ENCODE assay signal across 20 cellular contexts in genomic region chr11:111046291-111046690, GRCh38.
"Had no signal": no experiment of that assay in that cellular context is flagged by ENCODE, and none has a peak within 500 bp of the region (broad histone marks: within the 10 kb centered on the region; RNA-seq: fewer than 3 reads in every experiment).

No MANE protein-coding gene starts in this region.

- H3K4me3 ChIP-seq: adrenal gland, body of pancreas, coronary artery, heart left ventricle, lung, spleen, testis, upper lobe of left lung had no signal

- H3K27me3 ChIP-seq: adrenal gland, body of pancreas, heart left ventricle, spleen, testis, upper lobe of left lung had no signal

- H3K27ac ChIP-seq: adrenal gland, body of pancreas, coronary artery, heart left ventricle, upper lobe of left lung had no signal

- ATAC-seq: activated CD4-positive, CD25-positive, alpha-beta regulatory T cell treated with anti-CD3 and anti-CD28 coated beads, Interleukin-2, amount 50 U/mL, for 24 hours; body of pancreas; esophagus mucosa; heart left ventricle; left colon; stimulated activated naive CD8-positive, alpha-beta T cell treated with anti-CD3 and anti-CD28 coated beads, Interleukin-15, amount 100 ng/mL, for 72 hours had no signal

- H3K4me3 Mint-ChIP-seq: immature natural killer cell; mesothelial cell of epicardium; stimulated activated naive CD8-positive, alpha-beta T cell treated with anti-CD3 and anti-CD28 coated beads, Interleukin-15, amount 100 ng/mL, for 72 hours had no signal

- H3K9me3 Mint-ChIP-seq: activated T-helper 2 cell treated with anti-CD3 and anti-CD28 coated beads, Interferon-gamma antibody, Interleukin-2, Interleukin-4, amounts not matched to agents 10 μg/mL and 5 μg/mL and 100 μg/mL, durations not matched to agents 14 hours and 24 hours and 36 hours; stimulated activated naive CD8-positive, alpha-beta T cell treated with anti-CD3 and anti-CD28 coated beads, Interleukin-15, amount 100 ng/mL, for 72 hours had no signal

- H3K36me3 ChIP-seq: adrenal gland, heart left ventricle, spleen, upper lobe of left lung had no signal

- H3K36me3 Mint-ChIP-seq: immature natural killer cell, mesothelial cell of epicardium had no signal

- DNase-seq: activated CD4-positive, alpha-beta T cell treated with anti-CD3 and anti-CD28 coated beads, Interleukin-2, amount 50 U/mL, for 48 hours; activated naive CD4-positive, alpha-beta T cell treated with anti-CD3 and anti-CD28 coated beads, Interleukin-2, amount 50 U/mL, for 16 hours; activated T-cell treated with anti-CD3 and anti-CD28 coated beads, Interleukin-2, amount 50 U/mL, for 1 hour; adrenal gland; body of pancreas; central memory CD4-positive, alpha-beta T cell; heart left ventricle; immature natural killer cell; left colon; spleen; stimulated activated naive CD8-positive, alpha-beta T cell treated with anti-CD3 and anti-CD28 coated beads, Interleukin-15, amount 100 ng/mL, for 72 hours; T-helper 9 cell; testis; upper lobe of left lung had no signal

- H3K27ac Mint-ChIP-seq: activated T-helper 2 cell treated with anti-CD3 and anti-CD28 coated beads, Interferon-gamma antibody, Interleukin-2, Interleukin-4, amounts not matched to agents 10 μg/mL and 5 μg/mL and 100 μg/mL, durations not matched to agents 14 hours and 24 hours and 36 hours; immature natural killer cell; mesothelial cell of epicardium; stimulated activated naive CD8-positive, alpha-beta T cell treated with anti-CD3 and anti-CD28 coated beads, Interleukin-15, amount 100 ng/mL, for 72 hours had no signal

- H3K4me1 Mint-ChIP-seq: immature natural killer cell; stimulated activated naive CD8-positive, alpha-beta T cell treated with anti-CD3 and anti-CD28 coated beads, Interleukin-15, amount 100 ng/mL, for 72 hours had no signal
